ENCODE assay signal across 28 cellular contexts in genomic region chr13:100604909-100605308, GRCh38.
"Had no signal": no experiment of that assay in that cellular context is flagged by ENCODE, and none has a peak within 500 bp of the region (broad histone marks: within the 10 kb centered on the region; RNA-seq: fewer than 3 reads in every experiment).

No MANE protein-coding gene starts in this region.

- FAIRE-seq: colon, endometrium, keratinocyte had no signal

- ATAC-seq: esophagus mucosa, gastrocnemius medialis, left lobe of liver, natural killer cell had no signal

- DNase-seq: caudate nucleus; cerebellar nuclear complex; effector memory CD4-positive, alpha-beta T cell; foreskin fibroblast; gastrocnemius medialis; head of caudate nucleus; natural killer cell; small intestine; stimulated activated CD4-positive, alpha-beta T cell treated with anti-CD3 and anti-CD28 coated beads, Interleukin-15, amount 100 ng/mL, for 24 hours; stimulated activated CD4-positive, alpha-beta T cell treated with anti-CD3 and anti-CD28 coated beads, Interleukin-4, amount 100 ng/mL, for 1 hour; stimulated activated CD8-positive, alpha-beta memory T cell treated with anti-CD3 and anti-CD28 coated beads, Interleukin-4, amount 100 ng/mL, for 48 hours; stimulated activated naive CD4-positive, alpha-beta T cell treated with Interleukin-2 at 50 U/mL for 16 hours; stomach; testis; tibial artery had no signal

- H3K4me1 ChIP-seq: gastrocnemius medialis, parathyroid adenoma, tibial artery had no signal

- H3K27ac ChIP-seq: epithelial cell of prostate, gastrocnemius medialis, neutrophil, parathyroid adenoma, stomach, testis, tibial artery had no signal

- H3K9me3 Mint-ChIP-seq: memory B cell, natural killer cell, neural crest cell, type B pancreatic cell had no signal

- H3K9ac ChIP-seq: parathyroid adenoma had no signal

- H3K27me3 Mint-ChIP-seq: memory B cell, progenitor cell of endocrine pancreas, type B pancreatic cell had no signal

- H3K27me3 ChIP-seq: gastrocnemius medialis, neutrophil, stomach, testis, tibial artery had no signal

- H2AFZ ChIP-seq: parathyroid adenoma had no signal

- H3K79me2 ChIP-seq: parathyroid adenoma had no signal

- H3K4me3 ChIP-seq: gastrocnemius medialis, lung, stomach, testis, tibial artery had no signal

- H3K9me3 ChIP-seq: gastrocnemius medialis, neutrophil, stomach, testis, tibial artery had no signal

- H3K27ac Mint-ChIP-seq: memory B cell, natural killer cell, progenitor cell of endocrine pancreas, type B pancreatic cell had no signal

- H3K36me3 ChIP-seq: neutrophil had no signal

- H3K4me3 Mint-ChIP-seq: memory B cell, natural killer cell, neural crest cell, type B pancreatic cell had no signal
